ENCODE assay signal across 8 cellular contexts in genomic region chr11:57668467-57668890, GRCh38. TPM values are rescaled to one million over a fixed set of nuclear protein-coding genes. Genes with fewer than 3 reads are reported as not detected.
A peak's percentile ranks its signal among the peaks of the same experiment; 100 is the strongest.
DNase-seq lines count a peak whose midpoint lies in the region; ATAC-seq lines count a peak whose summit lies in the region.

No MANE protein-coding gene starts in this region.

- H3K9me3 ChIP-seq in SK-N-MC (ENCODE audit: low read depth, low read length) = no peaks in the 10 kb centered on the region
- H3K9me3 ChIP-seq in ectodermal cell (ENCODE audit: control insufficient read depth, low read length) = no peaks in the 10 kb centered on the region
- no peaks in the 10 kb centered on the region for H3K9me3 ChIP-seq in naive thymus-derived CD4-positive, alpha-beta T cell (ENCODE audit: control insufficient read depth in 2 of 3, low read length in 3 of 3)

- POLR2A ChIA-PET in naive thymus-derived CD4-positive, alpha-beta T cell (lab: Charles Lee) = interaction anchor here (0.8 to 2.0 kb wide), 5 partner anchors 9 to 73 kb away, joined by 3 to 9 read pairs (median 5); partner anchors contain the start of genes SELENOH and YPEL4

- WGBS in ectodermal cell, 2 experiments = 0% methylated on average over 27 of the region's 27 CpGs

- ATAC-seq in HG02642 (IDR thresholded peaks at IDR 0.05; ENCODE audit: poor library complexity, unreplicated experiment) = peak; percentile 4
- no peak for ATAC-seq in naive thymus-derived CD4-positive, alpha-beta T cell
- ATAC-seq in HG03196 (IDR thresholded peaks at IDR 0.05; ENCODE audit: unreplicated experiment) = no peak

- peaks cover 40 to 68% (median 55%) of the 10 kb centered on the region in 7 donors for H3K4me1 Mint-ChIP-seq in naive thymus-derived CD4-positive, alpha-beta T cell

- CTCF ChIA-PET in naive thymus-derived CD4-positive, alpha-beta T cell (lab: Charles Lee) = no interaction called here

- H3K9me3 Mint-ChIP-seq in naive thymus-derived CD4-positive, alpha-beta T cell = peaks cover 0 to 13% (median 0%) of the 10 kb centered on the region in 11 donors

- H3K9ac ChIP-seq in SK-N-MC (ENCODE audit: insufficient read length) = peak overlapping the region; percentile 99

- H3K27me3 ChIP-seq in ectodermal cell (ENCODE audit: control insufficient read depth, insufficient read depth, low read length, poor library complexity, severe bottlenecking) = no peaks in the 10 kb centered on the region
- no peaks in the 10 kb centered on the region for H3K27me3 ChIP-seq in naive thymus-derived CD4-positive, alpha-beta T cell (ENCODE audit: control insufficient read depth in 2 of 2, insufficient read depth in 2 of 2, low read length in 2 of 2)

- H3K27ac Mint-ChIP-seq in naive thymus-derived CD4-positive, alpha-beta T cell = peak overlapping the region; percentile 93 to 100 (median 98)

- H3K4me1 ChIP-seq in ectodermal cell (ENCODE audit: control insufficient read depth, insufficient read depth, low read length) = peaks cover 12% of the 10 kb centered on the region
- peaks cover 25 to 34% of the 10 kb centered on the region in 2 donors for H3K4me1 ChIP-seq in naive thymus-derived CD4-positive, alpha-beta T cell (ENCODE audit: control insufficient read depth in 2 of 2, insufficient read depth in 2 of 2, low read length in 2 of 2)

- H3K27ac ChIP-seq in SK-N-MC = peak overlapping the region; percentile 96
- H3K27ac ChIP-seq in ectodermal cell (ENCODE audit: insufficient read depth, low read depth, low read length, poor library complexity, severe bottlenecking) = peak overlapping the region; percentile 100
- H3K27ac ChIP-seq in naive thymus-derived CD4-positive, alpha-beta T cell (ENCODE audit: low read depth, low read length) = peak overlapping the region; percentile 97

- H3K36me3 ChIP-seq in SK-N-MC (ENCODE audit: insufficient read depth, low read length) = peaks cover 24% of the 10 kb centered on the region
- H3K36me3 ChIP-seq in ectodermal cell (ENCODE audit: control insufficient read depth, insufficient read depth, low read length) = peaks cover 6% of the 10 kb centered on the region
- peaks cover 0 to 18% (median 14%) of the 10 kb centered on the region in 3 experiments for H3K36me3 ChIP-seq in naive thymus-derived CD4-positive, alpha-beta T cell (ENCODE audit: control insufficient read depth in 2 of 3, insufficient read depth in 3 of 3, low read length in 3 of 3)

- intact Hi-C loops in naive thymus-derived CD4-positive, alpha-beta T cell (cut with micrococcal nuclease) = loop anchor here (1.0 to 5.0 kb wide), 3 partner anchors 132 to 1949 kb away; partner anchors contain the start of gene OSBP (in 1 of the 2)

- peaks cover 7 to 16% (median 9%) of the 10 kb centered on the region in 5 donors for H3K36me3 Mint-ChIP-seq in naive thymus-derived CD4-positive, alpha-beta T cell

- peak overlapping the region; percentile 99 for H3K4me3 ChIP-seq in SK-N-MC
- H3K4me3 ChIP-seq in ectodermal cell (ENCODE audit: insufficient read depth, low read depth, low read length) = peak overlapping the region; percentile 96
- H3K4me3 ChIP-seq in naive thymus-derived CD4-positive, alpha-beta T cell (ENCODE audit: low read length) = peak overlapping the region; percentile 87

- peak overlapping the region; percentile 84 to 100 (median 91) for H3K4me3 Mint-ChIP-seq in naive thymus-derived CD4-positive, alpha-beta T cell

- H3K27me3 Mint-ChIP-seq in naive thymus-derived CD4-positive, alpha-beta T cell = no peaks in the 10 kb centered on the region

- DNase-seq in NCI-H2227 (lab: John Stamatoyannopoulos, UW; ENCODE audit: unreplicated experiment) (peak; percentile 37), NCI-H2227 treated with DMSO at 0.1 percent for 48 hours (lab: John Stamatoyannopoulos, UW) (no peak), SK-N-MC (ENCODE audit: low read depth, low spot score) (no peak), SK-N-DZ (ENCODE audit: low spot score) (no peak)
- peak in 5 of 9 donors; percentile 39 to 45 (median 42) for DNase-seq in naive thymus-derived CD4-positive, alpha-beta T cell

RNA-seq across cellular contexts. Expression of gene ZDHHC5, which starts 0.6 kb away (rescaled TPM):
- polyA plus RNA-seq in ectodermal cell (2013, experiment 1 of 4) = 34.4 TPM
- polyA plus RNA-seq in ectodermal cell (2013, experiment 2 of 4) = 37.4 TPM
- 27.3 TPM for polyA plus RNA-seq in ectodermal cell (2013, experiment 3 of 4)
- polyA plus RNA-seq in ectodermal cell (2013, experiment 4 of 4) = 27.5 TPM
- 10 to 100 TPM; 51.4 to 82.2 (median 59.1) TPM for total RNA-seq in naive thymus-derived CD4-positive, alpha-beta T cell
- polyA plus RNA-seq in naive thymus-derived CD4-positive, alpha-beta T cell = 10 to 100 TPM; 26.9 to 44.5 TPM
- polyA plus RNA-seq in SK-N-DZ (2014; cell fraction: cytosol; rRNA removed) = 16.8 and 18.5 TPM in 2 replicates
- 19.4 and 21.1 TPM in 2 replicates for polyA plus RNA-seq in SK-N-DZ (2014; cell fraction: nucleus; rRNA removed)

RNA-seq across cellular contexts. Expression of gene CLP1, which starts 10.9 kb away (rescaled TPM):
- polyA plus RNA-seq in ectodermal cell (2013, experiment 1 of 4) = 26.7 TPM
- polyA plus RNA-seq in ectodermal cell (2013, experiment 2 of 4) = 21.1 TPM
- 19.2 TPM for polyA plus RNA-seq in ectodermal cell (2013, experiment 3 of 4)
- 19.0 TPM for polyA plus RNA-seq in ectodermal cell (2013, experiment 4 of 4)
- total RNA-seq in naive thymus-derived CD4-positive, alpha-beta T cell = 10 to 100 TPM; 12.8 to 18.5 (median 14.7) TPM
- polyA plus RNA-seq in naive thymus-derived CD4-positive, alpha-beta T cell = 10 to 100 TPM; 10.1 to 10.3 TPM
- polyA plus RNA-seq in SK-N-DZ (2014; cell fraction: cytosol; rRNA removed) = 40.8 and 50.6 TPM in 2 replicates
- polyA plus RNA-seq in SK-N-DZ (2014; cell fraction: nucleus; rRNA removed) = 15.8 and 17.1 TPM in 2 replicates

RNA-seq across cellular contexts. Expression of gene YPEL4, which starts 18.8 kb away (rescaled TPM):
- not detected for polyA plus RNA-seq in ectodermal cell (2013, experiment 1 of 4)
- 0.41 TPM for polyA plus RNA-seq in ectodermal cell (2013, experiment 2 of 4)
- 0.16 TPM for polyA plus RNA-seq in ectodermal cell (2013, experiment 3 of 4)
- 0.16 TPM for polyA plus RNA-seq in ectodermal cell (2013, experiment 4 of 4)
- total RNA-seq in naive thymus-derived CD4-positive, alpha-beta T cell = 10 to 100 TPM in 2 of 5 experiments, 1 to 10 TPM in 2, under 1 TPM in 1; 0.70 to 13.4 (median 4.3) TPM
- polyA plus RNA-seq in naive thymus-derived CD4-positive, alpha-beta T cell = under 1 TPM; 0.15 to 0.18 TPM
- polyA plus RNA-seq in SK-N-DZ (2014; cell fraction: cytosol; rRNA removed) = 0.41 and 0.46 TPM in 2 replicates
- polyA plus RNA-seq in SK-N-DZ (2014; cell fraction: nucleus; rRNA removed) = 0.40 and 1.1 TPM in 2 replicates

RNA-seq across cellular contexts. Expression of gene MED19, which starts 43.5 kb away (rescaled TPM):
- 24.5 TPM for polyA plus RNA-seq in ectodermal cell (2013, experiment 1 of 4)
- 21.5 TPM for polyA plus RNA-seq in ectodermal cell (2013, experiment 2 of 4)
- polyA plus RNA-seq in ectodermal cell (2013, experiment 3 of 4) = 21.4 TPM
- polyA plus RNA-seq in ectodermal cell (2013, experiment 4 of 4) = 27.9 TPM
- 10 to 100 TPM; 10.2 to 15.6 (median 12.4) TPM for total RNA-seq in naive thymus-derived CD4-positive, alpha-beta T cell
- 10 to 100 TPM; 12.4 to 13.8 TPM for polyA plus RNA-seq in naive thymus-derived CD4-positive, alpha-beta T cell
- 37.4 and 44.3 TPM in 2 replicates for polyA plus RNA-seq in SK-N-DZ (2014; cell fraction: cytosol; rRNA removed)
- polyA plus RNA-seq in SK-N-DZ (2014; cell fraction: nucleus; rRNA removed) = 19.7 and 33.4 TPM in 2 replicates

RNA-seq across cellular contexts. Expression of gene TMX2, which starts 43.9 kb away (rescaled TPM):
- 74.0 TPM for polyA plus RNA-seq in ectodermal cell (2013, experiment 1 of 4)
- polyA plus RNA-seq in ectodermal cell (2013, experiment 2 of 4) = 85.9 TPM
- 55.8 TPM for polyA plus RNA-seq in ectodermal cell (2013, experiment 3 of 4)
- 60.2 TPM for polyA plus RNA-seq in ectodermal cell (2013, experiment 4 of 4)
- 10 to 100 TPM; 43.0 to 67.3 (median 64.8) TPM for total RNA-seq in naive thymus-derived CD4-positive, alpha-beta T cell
- polyA plus RNA-seq in naive thymus-derived CD4-positive, alpha-beta T cell = 10 to 100 TPM; 79.0 to 91.2 TPM
- 146 and 164 TPM in 2 replicates for polyA plus RNA-seq in SK-N-DZ (2014; cell fraction: cytosol; rRNA removed)
- polyA plus RNA-seq in SK-N-DZ (2014; cell fraction: nucleus; rRNA removed) = 174 and 200 TPM in 2 replicates

Comparison
In these comparisons a context has a peak if more than half of its experiments do, and no peak if none do; other contexts are left out.
1. DNase-seq: peak in NCI-H2227 (single experiment) and naive thymus-derived CD4-positive, alpha-beta T cell (5 of 9); none in NCI-H2227 treated with DMSO at 0.1 percent for 48 hours (single experiment), SK-N-MC (single experiment) and SK-N-DZ (single experiment).
2. Peak in every context shown above with its lines, with median percentiles within 50 percentile points of each other: H3K27ac ChIP-seq and H3K4me3 ChIP-seq.